In the genomic region with DNA sequence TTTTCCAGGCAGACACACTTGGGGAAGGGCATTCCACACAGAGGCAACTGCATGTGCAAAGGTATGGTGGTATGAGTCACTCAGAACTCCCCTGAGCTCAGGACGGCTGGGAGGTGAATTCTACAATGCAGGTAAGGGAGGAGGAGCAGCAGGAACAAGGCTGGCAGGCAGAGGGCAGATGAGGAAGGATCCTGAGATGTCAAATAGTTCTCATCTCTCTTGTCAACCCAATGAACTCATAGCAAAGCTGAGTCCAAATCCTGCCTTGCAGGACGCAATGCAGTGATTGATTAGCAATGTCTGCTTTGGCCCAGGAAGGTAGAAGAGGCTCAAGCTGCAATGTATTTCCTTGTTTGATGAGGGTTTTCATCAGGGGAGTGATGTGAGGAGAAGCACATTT, we compare ENCODE assay signal across 1 cellular context.
TF ChIP-seq lines count a peak whose summit lies in the region.

No MANE protein-coding gene starts in this region.

TF ChIP-seq in H1, 55 proteins besides CTCF, POLR2A, EP300 and RAD21:
- peak; percentile 52; the same call in 1 of the 2 replicates for TF ChIP-seq JUND (IDR thresholded peaks at IDR 0.05; ENCODE audit: low read length)
- 0 out of 2 replicates have a peak, but pooled peaks have one; percentile 21 for TF ChIP-seq YY1 (IDR thresholded peaks at IDR 0.05; ENCODE audit: low read depth, low read length)
- TF ChIP-seq SRF (IDR thresholded peaks at IDR 0.05; ENCODE audit: low read depth, low read length) = 0 out of 2 replicates have a peak, but pooled peaks have one; percentile 44
- no peak for TF ChIP-seq SP1 (IDR thresholded peaks at IDR 0.05; ENCODE audit: low read depth, low read length)
